ENCODE assay signal across 1 cellular context in the genomic region with DNA sequence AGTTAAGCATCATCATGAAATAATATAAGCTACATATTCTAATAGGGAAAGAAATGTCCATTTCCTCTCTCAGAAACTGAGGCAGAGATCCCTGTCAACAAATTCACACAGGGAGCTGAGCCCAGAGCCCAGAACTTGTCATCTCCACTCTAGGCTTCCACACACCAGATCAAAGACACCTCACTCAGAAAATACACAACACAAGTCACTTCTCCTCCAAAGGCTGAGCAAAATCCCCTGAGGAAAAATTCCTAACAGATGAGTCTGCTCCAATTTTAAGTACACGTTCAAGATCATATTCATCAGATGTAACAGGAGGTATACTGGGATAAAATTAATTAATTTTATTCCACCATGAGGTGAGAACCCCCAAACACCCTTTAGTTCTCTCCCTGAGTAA.
TF ChIP-seq lines count a peak whose summit lies in the region.

No MANE protein-coding gene starts in this region.

TF ChIP-seq in GM23338, 12 proteins besides CTCF, POLR2A, EP300 and RAD21 (continued from another document):
- TF ChIP-seq, protein P1, sequence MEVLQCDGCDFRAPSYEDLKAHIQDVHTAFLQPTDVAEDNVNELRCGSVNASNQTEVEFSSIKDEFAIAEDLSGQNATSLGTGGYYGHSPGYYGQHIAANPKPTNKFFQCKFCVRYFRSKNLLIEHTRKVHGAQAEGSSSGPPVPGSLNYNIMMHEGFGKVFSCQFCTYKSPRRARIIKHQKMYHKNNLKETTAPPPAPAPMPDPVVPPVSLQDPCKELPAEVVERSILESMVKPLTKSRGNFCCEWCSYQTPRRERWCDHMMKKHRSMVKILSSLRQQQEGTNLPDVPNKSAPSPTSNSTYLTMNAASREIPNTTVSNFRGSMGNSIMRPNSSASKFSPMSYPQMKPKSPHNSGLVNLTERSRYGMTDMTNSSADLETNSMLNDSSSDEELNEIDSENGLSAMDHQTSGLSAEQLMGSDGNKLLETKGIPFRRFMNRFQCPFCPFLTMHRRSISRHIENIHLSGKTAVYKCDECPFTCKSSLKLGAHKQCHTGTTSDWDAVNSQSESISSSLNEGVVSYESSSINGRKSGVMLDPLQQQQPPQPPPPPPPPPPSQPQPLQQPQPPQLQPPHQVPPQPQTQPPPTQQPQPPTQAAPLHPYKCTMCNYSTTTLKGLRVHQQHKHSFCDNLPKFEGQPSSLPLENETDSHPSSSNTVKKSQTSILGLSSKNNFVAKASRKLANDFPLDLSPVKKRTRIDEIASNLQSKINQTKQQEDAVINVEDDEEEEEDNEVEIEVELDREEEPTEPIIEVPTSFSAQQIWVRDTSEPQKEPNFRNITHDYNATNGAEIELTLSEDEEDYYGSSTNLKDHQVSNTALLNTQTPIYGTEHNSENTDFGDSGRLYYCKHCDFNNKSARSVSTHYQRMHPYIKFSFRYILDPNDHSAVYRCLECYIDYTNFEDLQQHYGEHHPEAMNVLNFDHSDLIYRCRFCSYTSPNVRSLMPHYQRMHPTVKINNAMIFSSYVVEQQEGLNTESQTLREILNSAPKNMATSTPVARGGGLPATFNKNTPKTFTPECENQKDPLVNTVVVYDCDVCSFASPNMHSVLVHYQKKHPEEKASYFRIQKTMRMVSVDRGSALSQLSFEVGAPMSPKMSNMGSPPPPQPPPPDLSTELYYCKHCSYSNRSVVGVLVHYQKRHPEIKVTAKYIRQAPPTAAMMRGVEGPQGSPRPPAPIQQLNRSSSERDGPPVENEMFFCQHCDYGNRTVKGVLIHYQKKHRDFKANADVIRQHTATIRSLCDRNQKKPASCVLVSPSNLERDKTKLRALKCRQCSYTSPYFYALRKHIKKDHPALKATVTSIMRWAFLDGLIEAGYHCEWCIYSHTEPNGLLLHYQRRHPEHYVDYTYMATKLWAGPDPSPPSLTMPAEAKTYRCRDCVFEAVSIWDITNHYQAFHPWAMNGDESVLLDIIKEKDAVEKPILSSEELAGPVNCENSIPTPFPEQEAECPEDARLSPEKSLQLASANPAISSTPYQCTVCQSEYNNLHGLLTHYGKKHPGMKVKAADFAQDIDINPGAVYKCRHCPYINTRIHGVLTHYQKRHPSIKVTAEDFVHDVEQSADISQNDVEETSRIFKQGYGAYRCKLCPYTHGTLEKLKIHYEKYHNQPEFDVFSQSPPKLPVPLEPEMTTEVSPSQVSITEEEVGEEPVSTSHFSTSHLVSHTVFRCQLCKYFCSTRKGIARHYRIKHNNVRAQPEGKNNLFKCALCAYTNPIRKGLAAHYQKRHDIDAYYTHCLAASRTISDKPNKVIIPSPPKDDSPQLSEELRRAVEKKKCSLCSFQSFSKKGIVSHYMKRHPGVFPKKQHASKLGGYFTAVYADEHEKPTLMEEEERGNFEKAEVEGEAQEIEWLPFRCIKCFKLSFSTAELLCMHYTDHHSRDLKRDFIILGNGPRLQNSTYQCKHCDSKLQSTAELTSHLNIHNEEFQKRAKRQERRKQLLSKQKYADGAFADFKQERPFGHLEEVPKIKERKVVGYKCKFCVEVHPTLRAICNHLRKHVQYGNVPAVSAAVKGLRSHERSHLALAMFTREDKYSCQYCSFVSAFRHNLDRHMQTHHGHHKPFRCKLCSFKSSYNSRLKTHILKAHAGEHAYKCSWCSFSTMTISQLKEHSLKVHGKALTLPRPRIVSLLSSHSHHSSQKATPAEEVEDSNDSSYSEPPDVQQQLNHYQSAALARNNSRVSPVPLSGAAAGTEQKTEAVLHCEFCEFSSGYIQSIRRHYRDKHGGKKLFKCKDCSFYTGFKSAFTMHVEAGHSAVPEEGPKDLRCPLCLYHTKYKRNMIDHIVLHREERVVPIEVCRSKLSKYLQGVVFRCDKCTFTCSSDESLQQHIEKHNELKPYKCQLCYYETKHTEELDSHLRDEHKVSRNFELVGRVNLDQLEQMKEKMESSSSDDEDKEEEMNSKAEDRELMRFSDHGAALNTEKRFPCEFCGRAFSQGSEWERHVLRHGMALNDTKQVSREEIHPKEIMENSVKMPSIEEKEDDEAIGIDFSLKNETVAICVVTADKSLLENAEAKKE (CRISPR knock-in tag; IDR thresholded peaks at IDR 0.05): no peak
- no peak for TF ChIP-seq STAT1 (IDR thresholded peaks at IDR 0.05; ENCODE audit: unreplicated experiment)
- no peak for TF ChIP-seq EZH2phosphoT487 (IDR thresholded peaks at IDR 0.05; ENCODE audit: unreplicated experiment)
- TF ChIP-seq ZNF331 (CRISPR knock-in tag; IDR thresholded peaks at IDR 0.05; ENCODE audit: low read depth): no peak
- no peak for TF ChIP-seq JUNB (IDR thresholded peaks at IDR 0.05; ENCODE audit: unreplicated experiment)
- no peak for TF ChIP-seq POLR2AphosphoS5 (IDR thresholded peaks at IDR 0.05; ENCODE audit: low read depth)
- TF ChIP-seq CREB1 (CRISPR knock-in tag; IDR thresholded peaks at IDR 0.05; ENCODE audit: low read depth): no peak
